In genomic region chr7:85396676-85397075, GRCh38 we compare ENCODE assay signal across 25 cellular contexts.
"Had no signal": no experiment of that assay in that cellular context is flagged by ENCODE, and none has a peak within 500 bp of the region (broad histone marks: within the 10 kb centered on the region; RNA-seq: fewer than 3 reads in every experiment).

No MANE protein-coding gene starts in this region.

- H3K27me3 Mint-ChIP-seq: naive thymus-derived CD4-positive, alpha-beta T cell; natural killer cell treated with Interleukin-12 subunit alpha and Interleukin-12 subunit beta and Interleukin-15 and Interleukin-18, amount 100 ng/mL, for 72 hours; stimulated activated memory B cell treated with anti-CD40 and anti-IgM and Interleukin-4, amounts not matched to agents 10 μg/mL and 1 μg/mL and 100 μg/mL, for 72 hours; stimulated activated naive CD8-positive, alpha-beta T cell treated with anti-CD3 and anti-CD28 coated beads, Interleukin-15, amount 100 ng/mL, for 72 hours; type B pancreatic cell had no signal

- H3K27me3 ChIP-seq: pancreas, right lobe of liver, tibial nerve, uterus had no signal

- H3K9me3 ChIP-seq: mucosa of descending colon, pancreas, prostate gland, right lobe of liver, tibial nerve, uterus had no signal

- H3K4me2 ChIP-seq: smooth muscle cell had no signal

- H3K4me1 Mint-ChIP-seq: naive thymus-derived CD4-positive, alpha-beta T cell; stimulated activated memory B cell treated with anti-CD40 and anti-IgM and Interleukin-4, amounts not matched to agents 10 μg/mL and 1 μg/mL and 100 μg/mL, for 72 hours; stimulated activated naive CD8-positive, alpha-beta T cell treated with anti-CD3 and anti-CD28 coated beads, Interleukin-15, amount 100 ng/mL, for 72 hours had no signal

- H3K4me3 Mint-ChIP-seq: naive thymus-derived CD4-positive, alpha-beta T cell; natural killer cell treated with Interleukin-12 subunit alpha and Interleukin-12 subunit beta and Interleukin-15 and Interleukin-18, amount 100 ng/mL, for 72 hours; stimulated activated memory B cell treated with anti-CD40 and anti-IgM and Interleukin-4, amounts not matched to agents 10 μg/mL and 1 μg/mL and 100 μg/mL, for 72 hours; stimulated activated naive CD8-positive, alpha-beta T cell treated with anti-CD3 and anti-CD28 coated beads, Interleukin-15, amount 100 ng/mL, for 72 hours; type B pancreatic cell had no signal

- H3K4me3 ChIP-seq: left ventricle myocardium inferior, lung, mucosa of descending colon, pancreas, prostate gland, right lobe of liver, smooth muscle cell, tibial nerve, uterus had no signal

- H3K4me1 ChIP-seq: left ventricle myocardium inferior, pancreas, prostate gland, right lobe of liver, tibial nerve, uterus had no signal

- DNase-seq: hippocampal formation; islet precursor cell; left ventricle myocardium inferior; midbrain; mucosa of descending colon; naive thymus-derived CD4-positive, alpha-beta T cell; nucleus accumbens; pancreas; posterior cingulate gyrus; right lobe of liver; stimulated activated CD4-positive, alpha-beta T cell treated with anti-CD3 and anti-CD28 coated beads, Interleukin-1b, Interleukin-23, amount 100 ng/mL, for 48 hours; stimulated activated CD4-positive, alpha-beta T cell treated with anti-CD3 and anti-CD28 coated beads, Interleukin-2, amount 100 ng/mL, for 48 hours; stimulated activated CD4-positive, alpha-beta T cell treated with anti-CD3 and anti-CD28 coated beads, Interleukin-4, amount 100 ng/mL, for 4 hours; stimulated activated CD8-positive, alpha-beta memory T cell treated with anti-CD3 and anti-CD28 coated beads, Interleukin-4, amount 100 ng/mL, for 48 hours; stimulated activated naive CD4-positive, alpha-beta T cell treated with Interleukin-2 at 50 U/mL for 16 hours; stimulated activated naive CD8-positive, alpha-beta T cell treated with anti-CD3 and anti-CD28 coated beads, Interleukin-15, amount 100 ng/mL, for 72 hours; substantia nigra; uterus had no signal

- ATAC-seq: mucosa of descending colon; naive thymus-derived CD4-positive, alpha-beta T cell; natural killer cell treated with Interleukin-12 subunit alpha and Interleukin-12 subunit beta and Interleukin-15 and Interleukin-18, amount 100 ng/mL, for 72 hours; pancreas; right lobe of liver; stimulated activated memory B cell treated with anti-CD40 and anti-IgM and Interleukin-4, amounts not matched to agents 10 μg/mL and 1 μg/mL and 100 μg/mL, for 72 hours; stimulated activated naive CD8-positive, alpha-beta T cell treated with anti-CD3 and anti-CD28 coated beads, Interleukin-15, amount 100 ng/mL, for 72 hours had no signal

- H3K36me3 Mint-ChIP-seq: naive thymus-derived CD4-positive, alpha-beta T cell; natural killer cell treated with Interleukin-12 subunit alpha and Interleukin-12 subunit beta and Interleukin-15 and Interleukin-18, amount 100 ng/mL, for 72 hours; stimulated activated memory B cell treated with anti-CD40 and anti-IgM and Interleukin-4, amounts not matched to agents 10 μg/mL and 1 μg/mL and 100 μg/mL, for 72 hours; type B pancreatic cell had no signal

- H3K27ac Mint-ChIP-seq: naive thymus-derived CD4-positive, alpha-beta T cell; natural killer cell treated with Interleukin-12 subunit alpha and Interleukin-12 subunit beta and Interleukin-15 and Interleukin-18, amount 100 ng/mL, for 72 hours; stimulated activated memory B cell treated with anti-CD40 and anti-IgM and Interleukin-4, amounts not matched to agents 10 μg/mL and 1 μg/mL and 100 μg/mL, for 72 hours; stimulated activated naive CD8-positive, alpha-beta T cell treated with anti-CD3 and anti-CD28 coated beads, Interleukin-15, amount 100 ng/mL, for 72 hours; type B pancreatic cell had no signal

- H3K27ac ChIP-seq: left ventricle myocardium inferior, pancreas, prostate gland, right lobe of liver, tibial nerve, uterus had no signal

- H3K36me3 ChIP-seq: left ventricle myocardium inferior, pancreas, prostate gland, right lobe of liver, tibial nerve, uterus had no signal
